17 cellular contexts compared by ENCODE assay signal in the genomic region with DNA sequence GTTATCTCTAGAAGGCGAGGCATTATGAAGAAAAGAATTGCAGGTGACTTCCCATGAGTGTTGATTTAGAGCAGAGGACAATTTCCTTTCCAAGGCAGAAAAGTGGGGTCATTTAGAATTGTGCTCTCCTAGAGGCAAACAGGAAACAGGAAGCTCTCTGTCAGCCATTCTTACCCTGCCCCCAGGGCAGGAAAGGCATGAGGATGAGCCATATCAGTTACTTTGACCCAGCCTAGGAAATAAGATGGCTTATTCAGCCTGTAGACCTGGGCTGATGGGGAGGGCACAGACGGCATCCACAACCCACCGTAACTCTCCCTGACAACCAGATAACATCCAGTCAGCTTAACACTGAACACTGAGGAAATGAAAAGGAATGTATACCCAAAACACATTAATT.
DNase-seq lines count a peak whose midpoint lies in the region; ATAC-seq, FAIRE-seq and TF ChIP-seq lines count a peak whose summit lies in the region.
"Had no signal": no experiment of that assay in that cellular context is flagged by ENCODE, and none has a peak within 500 bp of the region (broad histone marks: within the 10 kb centered on the region; RNA-seq: fewer than 3 reads in every experiment).

No MANE protein-coding gene starts in this region.

- DNase-seq in DND-41 (no peak), bronchial epithelial cell (ENCODE audit: low read depth) (peak; percentile 42), mesendoderm (peak; percentile 77), AG08395 (ENCODE audit: low spot score) (no peak), epidermal melanocyte (ENCODE audit: insufficient read length, low spot score) (no peak)
- no peak for DNase-seq in activated CD8-positive, alpha-beta T cell treated with anti-CD3 and anti-CD28 coated beads, Interleukin-2, amount 10 ng/mL, durations not matched to agents 7 days and 5 days
- DNase-seq: activated CD4-positive, CD25-positive, alpha-beta regulatory T cell; activated T-cell treated with anti-CD3 and anti-CD28 coated beads, Interleukin-2, amount 50 U/mL, for 4 hours; CD8-positive, alpha-beta memory T cell; dorsolateral prefrontal cortex; GOT3; mucosa of descending colon; NCI-H2081 treated with DMSO at 0.1 percent for 48 hours; psoas muscle; RPMI8226 had no signal

- no peak overlapping the region for H3K27ac Mint-ChIP-seq in activated CD8-positive, alpha-beta T cell treated with anti-CD3 and anti-CD28 coated beads, Interleukin-2, amount 10 ng/mL, durations not matched to agents 7 days and 5 days
- H3K27ac Mint-ChIP-seq: CD8-positive, alpha-beta memory T cell; IgD-negative memory B cell had no signal

- H2BK15ac ChIP-seq in mesendoderm (replicated peaks; ENCODE audit: low read depth) = no peak overlapping the region

- no peaks in the 10 kb centered on the region for H3F3A ChIP-seq in Loucy (ENCODE audit: low read depth)

- no peaks in the 10 kb centered on the region for H3K4me1 Mint-ChIP-seq in activated CD8-positive, alpha-beta T cell treated with anti-CD3 and anti-CD28 coated beads, Interleukin-2, amount 10 ng/mL, durations not matched to agents 7 days and 5 days (ENCODE audit: low read depth)
- H3K4me1 Mint-ChIP-seq: CD8-positive, alpha-beta memory T cell; IgD-negative memory B cell had no signal

- H3K18ac ChIP-seq in mesendoderm (ENCODE audit: low read length) = no peak overlapping the region

- H3K36me3 ChIP-seq in DND-41 (ENCODE audit: insufficient read depth, low read length) = no peaks in the 10 kb centered on the region
- no peaks in the 10 kb centered on the region for H3K36me3 ChIP-seq in Loucy (ENCODE audit: insufficient read depth, low read length)
- H3K36me3 ChIP-seq in bronchial epithelial cell (ENCODE audit: control insufficient read depth, insufficient read depth, low read length) = no peaks in the 10 kb centered on the region
- H3K36me3 ChIP-seq in mesendoderm (ENCODE audit: control insufficient read depth, insufficient read depth, low read length) = no peaks in the 10 kb centered on the region

- no peak overlapping the region for H2AK5ac ChIP-seq in mesendoderm (ENCODE audit: low read length)

- H3K79me2 ChIP-seq in DND-41 (ENCODE audit: insufficient read depth, low read length) = no peaks in the 10 kb centered on the region
- no peaks in the 10 kb centered on the region for H3K79me2 ChIP-seq in Loucy (ENCODE audit: insufficient read depth, low read length)
- no peaks in the 10 kb centered on the region for H3K79me2 ChIP-seq in mesendoderm (ENCODE audit: control insufficient read depth, insufficient read depth, low read length)

- H3K27me3 Mint-ChIP-seq in activated CD8-positive, alpha-beta T cell treated with anti-CD3 and anti-CD28 coated beads, Interleukin-2, amount 10 ng/mL, durations not matched to agents 7 days and 5 days (ENCODE audit: low read depth) = no peaks in the 10 kb centered on the region

- no peaks in the 10 kb centered on the region for H3K9me3 ChIP-seq in DND-41 (ENCODE audit: insufficient read depth, low read length, severe bottlenecking)
- H3K9me3 ChIP-seq in Loucy (ENCODE audit: insufficient read depth, low read depth, low read length) = no peaks in the 10 kb centered on the region
- H3K9me3 ChIP-seq: mucosa of descending colon, psoas muscle had no signal

- no peak overlapping the region for H3K4me3 Mint-ChIP-seq in activated CD8-positive, alpha-beta T cell treated with anti-CD3 and anti-CD28 coated beads, Interleukin-2, amount 10 ng/mL, durations not matched to agents 7 days and 5 days
- H3K4me3 Mint-ChIP-seq: activated T-cell treated with anti-CD3 and anti-CD28 coated beads, Interleukin-2, amount 50 U/mL, for 4 hours; CD8-positive, alpha-beta memory T cell; IgD-negative memory B cell had no signal

- ATAC-seq in DND-41 (ENCODE audit: insufficient read depth, low read depth) = peak; percentile 37; the same call in 1 of the 3 replicates
- no peak for ATAC-seq in activated CD8-positive, alpha-beta T cell treated with anti-CD3 and anti-CD28 coated beads, Interleukin-2, amount 10 ng/mL, durations not matched to agents 7 days and 5 days
- ATAC-seq: activated T-cell treated with anti-CD3 and anti-CD28 coated beads, Interleukin-2, amount 50 U/mL, for 4 hours; mucosa of descending colon; psoas muscle had no signal

- no peak overlapping the region for H4K5ac ChIP-seq in mesendoderm (ENCODE audit: low read length)

- CTCF ChIA-PET in activated CD8-positive, alpha-beta T cell treated with anti-CD3 and anti-CD28 coated beads, Interleukin-2, amount 10 ng/mL, durations not matched to agents 7 days and 5 days (lab: Charles Lee) = no interaction called here

- no peak for FAIRE-seq in bronchial epithelial cell (lab: Jason Lieb, UNC)

- H4K20me1 ChIP-seq in DND-41 (ENCODE audit: insufficient read depth, low read length) (no peaks in the 10 kb centered on the region), Loucy (ENCODE audit: insufficient read depth, low read length, poor library complexity, severe bottlenecking) (no peaks in the 10 kb centered on the region)

- no peak overlapping the region for H4K8ac ChIP-seq in mesendoderm (ENCODE audit: low read depth, low read length)

- H3K27ac ChIP-seq in DND-41 (ENCODE audit: low read length) (no peak overlapping the region), mesendoderm (ENCODE audit: low read depth, low read length) (no peak overlapping the region)
- H3K27ac ChIP-seq: dorsolateral prefrontal cortex, psoas muscle had no signal

- H3K27me3 ChIP-seq in DND-41 (ENCODE audit: insufficient read depth, low read length, poor library complexity) = no peaks in the 10 kb centered on the region
- H3K27me3 ChIP-seq in Loucy (ENCODE audit: insufficient read depth, low read length, poor library complexity, severe bottlenecking) = no peaks in the 10 kb centered on the region
- H3K27me3 ChIP-seq in bronchial epithelial cell (ENCODE audit: control insufficient read depth, insufficient read depth, low read length) = no peaks in the 10 kb centered on the region
- H3K27me3 ChIP-seq in mesendoderm (ENCODE audit: insufficient read depth, low read length, poor library complexity) = no peaks in the 10 kb centered on the region
- H3K27me3 ChIP-seq: dorsolateral prefrontal cortex had no signal

- no peak overlapping the region for H3K9ac ChIP-seq in DND-41 (ENCODE audit: low read depth, low read length)
- no peak overlapping the region for H3K9ac ChIP-seq in Loucy (ENCODE audit: low read depth, low read length, poor library complexity, severe bottlenecking)
- H3K9ac ChIP-seq in mesendoderm (ENCODE audit: low read length) = no peak overlapping the region

- no peak overlapping the region for H3K23ac ChIP-seq in mesendoderm (ENCODE audit: low read length)

- H3K9me2 ChIP-seq in Loucy (replicated peaks; ENCODE audit: low read depth, low read length) = no peaks in the 10 kb centered on the region

- H3K9me3 Mint-ChIP-seq in activated CD8-positive, alpha-beta T cell treated with anti-CD3 and anti-CD28 coated beads, Interleukin-2, amount 10 ng/mL, durations not matched to agents 7 days and 5 days (ENCODE audit: insufficient read depth) = no peaks in the 10 kb centered on the region
- H3K9me3 Mint-ChIP-seq: activated T-cell treated with anti-CD3 and anti-CD28 coated beads, Interleukin-2, amount 50 U/mL, for 4 hours had no signal

- H3K36me3 Mint-ChIP-seq in activated CD8-positive, alpha-beta T cell treated with anti-CD3 and anti-CD28 coated beads, Interleukin-2, amount 10 ng/mL, durations not matched to agents 7 days and 5 days (ENCODE audit: low read depth) = no peaks in the 10 kb centered on the region
- H3K36me3 Mint-ChIP-seq: CD8-positive, alpha-beta memory T cell had no signal

- POLR2A ChIA-PET in activated CD8-positive, alpha-beta T cell treated with anti-CD3 and anti-CD28 coated beads, Interleukin-2, amount 10 ng/mL, durations not matched to agents 7 days and 5 days (lab: Charles Lee) = no interaction called here

- peaks cover 4% of the 10 kb centered on the region; the same call in 1 of the 2 replicates for H3K4me1 ChIP-seq in DND-41 (ENCODE audit: insufficient read depth, low read length)
- peaks cover 6% of the 10 kb centered on the region for H3K4me1 ChIP-seq in Loucy (ENCODE audit: insufficient read depth, low read length, poor library complexity, severe bottlenecking)
- H3K4me1 ChIP-seq in mesendoderm (ENCODE audit: control insufficient read depth, low read depth, low read length) = no peaks in the 10 kb centered on the region
- H3K4me1 ChIP-seq: psoas muscle had no signal

- TF ChIP-seq CTCF in DND-41 (IDR thresholded peaks at IDR 0.05; ENCODE audit: borderline replicate concordance, extremely low read depth, low read length, poor library complexity, severe bottlenecking) (no peak), Loucy (conservative IDR thresholded peaks at IDR 0.05; ENCODE audit: low read length) (no peak), bronchial epithelial cell (IDR thresholded peaks at IDR 0.05; ENCODE audit: insufficient read depth, low read length, severe bottlenecking) (no peak)

- H3K4ac ChIP-seq in mesendoderm (ENCODE audit: low read depth, low read length) = no peak overlapping the region

- H3K4me2 ChIP-seq in DND-41 (ENCODE audit: insufficient read depth, low read length) (no peak overlapping the region), Loucy (ENCODE audit: low read depth, low read length, poor library complexity, severe bottlenecking) (no peak overlapping the region), mesendoderm (ENCODE audit: low read length) (no peak overlapping the region)

- H3K4me3 ChIP-seq in DND-41 (ENCODE audit: low read depth in 1 of 2, low read length in 2 of 2) = no peak overlapping the region
- H3K4me3 ChIP-seq in Loucy (ENCODE audit: low read length, poor library complexity, severe bottlenecking) = no peak overlapping the region
- H3K4me3 ChIP-seq in bronchial epithelial cell (ENCODE audit: low read depth, low read length) = no peak overlapping the region
- H3K4me3 ChIP-seq in mesendoderm (ENCODE audit: low read length) = no peak overlapping the region
- H3K4me3 ChIP-seq: dorsolateral prefrontal cortex, mucosa of descending colon, psoas muscle had no signal

- no peak overlapping the region for H2BK120ac ChIP-seq in mesendoderm (ENCODE audit: low read depth, low read length)

- H3K79me1 ChIP-seq in mesendoderm (ENCODE audit: low read length) = no peaks in the 10 kb centered on the region

- no CpG with 5 or more reads among the region's 3 CpGs for WGBS in mesendoderm (ENCODE audit: extremely low coverage, insufficient coverage, low lambda C conversion rate)

- no peak overlapping the region for H2BK5ac ChIP-seq in mesendoderm (ENCODE audit: low read length)

- peak overlapping the region; percentile 45 for H3K56ac ChIP-seq in mesendoderm (ENCODE audit: low read length)

- H2AFZ ChIP-seq in DND-41 (ENCODE audit: low read depth, low read length) (peak overlapping the region; percentile 12; the same call in 1 of the 2 replicates), Loucy (ENCODE audit: low read length) (peak overlapping the region; percentile 68)

Comparison
In these comparisons a context has a peak if more than half of its experiments do, and no peak if none do; other contexts are left out.
1. DNase-seq: peak in bronchial epithelial cell (single experiment) and mesendoderm (single experiment); none in DND-41 (single experiment), activated CD8-positive, alpha-beta T cell treated with anti-CD3 and anti-CD28 coated beads, Interleukin-2, amount 10 ng/mL, durations not matched to agents 7 days and 5 days (single experiment), AG08395 (single experiment) and epidermal melanocyte (single experiment).